8 cellular contexts compared by ENCODE assay signal in genomic region chr3:16885948-16886683, GRCh38. TPM values are rescaled to one million over a fixed set of nuclear protein-coding genes. Genes with fewer than 3 reads are reported as not detected.
DNase-seq lines count a peak whose midpoint lies in the region.

No MANE protein-coding gene starts in this region.

- no peaks in the 10 kb centered on the region for H3K9me3 Mint-ChIP-seq in activated naive CD4-positive, alpha-beta T cell treated with anti-CD3 and anti-CD28 coated beads for 36 hours

- no peaks in the 10 kb centered on the region for H3K27me3 ChIP-seq in stomach smooth muscle (ENCODE audit: control insufficient read depth in 1 of 2, insufficient read depth in 2 of 2, low read length in 2 of 2)

- CTCF ChIA-PET in activated naive CD4-positive, alpha-beta T cell treated with anti-CD3 and anti-CD28 coated beads for 36 hours (lab: Charles Lee) = interaction anchor here (1.5 to 1.6 kb wide), 3 partner anchors 10 to 136 kb away, joined by 3 to 9 read pairs (median 4); no protein-coding TSS in a partner anchor

- H3K4me3 Mint-ChIP-seq in activated naive CD4-positive, alpha-beta T cell treated with anti-CD3 and anti-CD28 coated beads for 36 hours = peak overlapping the region; percentile 93

- peaks cover 33% of the 10 kb centered on the region for H3K4me1 ChIP-seq in stomach smooth muscle (ENCODE audit: control insufficient read depth, insufficient read depth, low read length)

- no peaks in the 10 kb centered on the region for H3K27me3 Mint-ChIP-seq in activated naive CD4-positive, alpha-beta T cell treated with anti-CD3 and anti-CD28 coated beads for 36 hours (ENCODE audit: low read depth)

- H3K36me3 ChIP-seq in stomach smooth muscle (ENCODE audit: control insufficient read depth in 2 of 2, insufficient read depth in 2 of 2, low read length in 2 of 2) = no peaks in the 10 kb centered on the region

- DNase-seq in activated naive CD4-positive, alpha-beta T cell treated with anti-CD3 and anti-CD28 coated beads for 36 hours = peak; percentile 32
- DNase-seq in activated naive CD4-positive, alpha-beta T cell treated with anti-CD3 and anti-CD28 coated beads, Interleukin-2, amount 50 U/mL, for 16 hours = no peak
- DNase-seq in activated T-cell treated with anti-CD3 and anti-CD28 coated beads, Interleukin-2, amount 50 U/mL, for 48 hours = peak; percentile 30 to 39
- DNase-seq in AG20443 (ENCODE audit: low spot score) (no peak), HK-2 (ENCODE audit: unreplicated experiment) (no peak), amygdala (lab: John Stamatoyannopoulos, UW) (no peak)

- H3K36me3 Mint-ChIP-seq in activated naive CD4-positive, alpha-beta T cell treated with anti-CD3 and anti-CD28 coated beads for 36 hours (ENCODE audit: low read depth) = peaks cover 1% of the 10 kb centered on the region

- H3K4me1 Mint-ChIP-seq in activated naive CD4-positive, alpha-beta T cell treated with anti-CD3 and anti-CD28 coated beads for 36 hours (ENCODE audit: low read depth) = peaks cover 33% of the 10 kb centered on the region

- H3K9me3 ChIP-seq in iPS-18c (ENCODE audit: control insufficient read depth, insufficient read depth, low read length) (peaks cover 2% of the 10 kb centered on the region), stomach smooth muscle (ENCODE audit: control insufficient read depth in 2 of 2, low read length in 2 of 2) (no peaks in the 10 kb centered on the region)

- H3K4me3 ChIP-seq in iPS-18c (ENCODE audit: insufficient read depth, low read depth, low read length) = peak overlapping the region; percentile 72
- peak overlapping the region; percentile 81 to 83 for H3K4me3 ChIP-seq in stomach smooth muscle (ENCODE audit: low read length in 2 of 2)

- intact Hi-C loops in activated naive CD4-positive, alpha-beta T cell treated with anti-CD3 and anti-CD28 coated beads for 36 hours (cut with micrococcal nuclease) = loop anchor here (1.0 to 10.0 kb wide), 9 partner anchors 15 to 1559 kb away; partner anchors contain the start of genes SATB1 and TBC1D5

- peak overlapping the region; percentile 96 for H3K27ac Mint-ChIP-seq in activated naive CD4-positive, alpha-beta T cell treated with anti-CD3 and anti-CD28 coated beads for 36 hours

- peak overlapping the region; percentile 53 for H3K27ac ChIP-seq in stomach smooth muscle (ENCODE audit: low read length)

- peak overlapping the region; percentile 64 to 65 for H3K9ac ChIP-seq in stomach smooth muscle (ENCODE audit: low read length in 2 of 2)

RNA-seq across cellular contexts. Expression of gene PLCL2, which starts 1.4 kb away (rescaled TPM):
- 10 to 100 TPM; 19.9 to 20.5 TPM for total RNA-seq in activated naive CD4-positive, alpha-beta T cell treated with anti-CD3 and anti-CD28 coated beads for 36 hours

Comparison
In these comparisons a context has a peak if more than half of its experiments do, and no peak if none do; other contexts are left out.
1. DNase-seq: peak in activated naive CD4-positive, alpha-beta T cell treated with anti-CD3 and anti-CD28 coated beads for 36 hours (single experiment) and activated T-cell treated with anti-CD3 and anti-CD28 coated beads, Interleukin-2, amount 50 U/mL, for 48 hours (2 of 2); none in activated naive CD4-positive, alpha-beta T cell treated with anti-CD3 and anti-CD28 coated beads, Interleukin-2, amount 50 U/mL, for 16 hours (single experiment), AG20443 (single experiment), HK-2 (single experiment) and amygdala (0 of 56).